Comparison of ENCODE assay signal across 18 cellular contexts in the genomic region with DNA sequence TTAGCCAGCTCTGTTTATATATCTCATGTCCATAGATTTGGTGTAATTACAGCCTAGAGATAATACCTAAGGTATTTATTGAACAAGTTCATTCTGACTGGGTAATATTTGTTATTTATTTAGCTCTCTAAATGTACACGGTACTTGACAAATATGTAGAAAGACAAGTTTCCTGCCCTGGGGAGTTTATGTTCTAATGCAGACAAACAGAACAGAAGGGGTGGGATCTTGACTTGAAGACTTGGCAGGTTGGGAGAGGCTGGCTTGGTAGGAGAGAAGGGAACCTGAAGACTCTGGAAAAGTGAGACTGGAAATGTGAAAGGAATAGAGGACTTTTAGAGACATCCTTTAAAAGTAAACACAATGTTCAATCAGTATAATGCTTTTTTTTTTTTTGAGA.
DNase-seq lines count a peak whose midpoint lies in the region; ATAC-seq, FAIRE-seq and TF ChIP-seq lines count a peak whose summit lies in the region.
"Had no signal": no experiment of that assay in that cellular context is flagged by ENCODE, and none has a peak within 500 bp of the region (broad histone marks: within the 10 kb centered on the region; RNA-seq: fewer than 3 reads in every experiment).

No MANE protein-coding gene starts in this region.

- peaks cover 2% of the 10 kb centered on the region for H3K36me3 Mint-ChIP-seq in osteocyte (ENCODE audit: unreplicated experiment)
- H3K36me3 Mint-ChIP-seq in activated T-helper 1 cell treated with anti-CD3 and anti-CD28 coated beads, Interleukin-12 subunit alpha, Interleukin-12 subunit beta, Interleukin-2, Interleukin-4 antibody, amounts not matched to agents 30 ng/mL and 10 ng/mL and 1 ng/mL, durations not matched to agents 14 hours and 24 hours and 36 hours (ENCODE audit: low read depth), result peaks cover 5% of the 10 kb centered on the region
- H3K36me3 Mint-ChIP-seq: CD4-positive, alpha-beta memory T cell had no signal

- DNase-seq in HPDE6-E6E7 (ENCODE audit: extremely low spot score), result peak; percentile 41
- peak; percentile 96 for DNase-seq in bronchial epithelial cell (ENCODE audit: low read depth)
- no peak for DNase-seq in osteocyte (ENCODE audit: extremely low spot score, unreplicated experiment)
- no peak for DNase-seq in NCI-H146 (lab: John Stamatoyannopoulos, UW)
- no peak for DNase-seq in NCI-H2107 (lab: John Stamatoyannopoulos, UW)
- no peak for DNase-seq in activated T-helper 1 cell treated with anti-CD3 and anti-CD28 coated beads, Interleukin-12 subunit alpha, Interleukin-12 subunit beta, Interleukin-2, Interleukin-4 antibody, amounts not matched to agents 30 ng/mL and 10 ng/mL and 1 ng/mL, durations not matched to agents 14 hours and 24 hours and 36 hours (ENCODE audit: low spot score)
- DNase-seq: CD4-positive, alpha-beta memory T cell; DMS79; NCI-H1048; NCI-H1436 treated with DMSO at 0.1 percent for 48 hours; NCI-H2029 treated with DMSO at 0.1 percent for 48 hours; SHP77 had no signal

- no peak for ATAC-seq in HG02623 (IDR thresholded peaks at IDR 0.05; ENCODE audit: unreplicated experiment)
- ATAC-seq: SK-N-SH treated with all-trans-retinoic acid at 6 μM for 48 hours had no signal

- peaks cover 8% of the 10 kb centered on the region for H3K4me1 Mint-ChIP-seq in osteocyte (ENCODE audit: unreplicated experiment)
- H3K4me1 Mint-ChIP-seq in activated T-helper 1 cell treated with anti-CD3 and anti-CD28 coated beads, Interleukin-12 subunit alpha, Interleukin-12 subunit beta, Interleukin-2, Interleukin-4 antibody, amounts not matched to agents 30 ng/mL and 10 ng/mL and 1 ng/mL, durations not matched to agents 14 hours and 24 hours and 36 hours (ENCODE audit: low read depth), result no peaks in the 10 kb centered on the region
- H3K4me1 Mint-ChIP-seq: CD4-positive, alpha-beta memory T cell had no signal

- intact Hi-C loops in activated T-helper 1 cell treated with anti-CD3 and anti-CD28 coated beads, Interleukin-12 subunit alpha, Interleukin-12 subunit beta, Interleukin-2, Interleukin-4 antibody, amounts not matched to agents 30 ng/mL and 10 ng/mL and 1 ng/mL, durations not matched to agents 14 hours and 24 hours and 36 hours (cut with micrococcal nuclease), result no loop called here

- peak overlapping the region; percentile 1 for H3K27ac Mint-ChIP-seq in osteocyte (ENCODE audit: unreplicated experiment)
- H3K27ac Mint-ChIP-seq in activated T-helper 1 cell treated with anti-CD3 and anti-CD28 coated beads, Interleukin-12 subunit alpha, Interleukin-12 subunit beta, Interleukin-2, Interleukin-4 antibody, amounts not matched to agents 30 ng/mL and 10 ng/mL and 1 ng/mL, durations not matched to agents 14 hours and 24 hours and 36 hours, result no peak overlapping the region
- H3K27ac Mint-ChIP-seq: CD4-positive, alpha-beta memory T cell had no signal

- no peaks in the 10 kb centered on the region for H3K36me3 ChIP-seq in bronchial epithelial cell (ENCODE audit: control insufficient read depth, insufficient read depth, low read length)

- peak overlapping the region; percentile 29; the same call in 1 of the 2 replicates for H3K27ac ChIP-seq in C4-2B
- H3K27ac ChIP-seq: KMS-11 had no signal

- TF ChIP-seq CTCF in C4-2B (conservative IDR thresholded peaks at IDR 0.05) (no peak), bronchial epithelial cell (IDR thresholded peaks at IDR 0.05; ENCODE audit: insufficient read depth, low read length, severe bottlenecking) (no peak), osteocyte (IDR thresholded peaks at IDR 0.05) (no peak)

- no peak overlapping the region for H3K4me3 Mint-ChIP-seq in osteocyte (ENCODE audit: unreplicated experiment)
- no peak overlapping the region for H3K4me3 Mint-ChIP-seq in activated T-helper 1 cell treated with anti-CD3 and anti-CD28 coated beads, Interleukin-12 subunit alpha, Interleukin-12 subunit beta, Interleukin-2, Interleukin-4 antibody, amounts not matched to agents 30 ng/mL and 10 ng/mL and 1 ng/mL, durations not matched to agents 14 hours and 24 hours and 36 hours
- H3K4me3 Mint-ChIP-seq: CD4-positive, alpha-beta memory T cell had no signal

- H3K27me3 ChIP-seq in bronchial epithelial cell (ENCODE audit: control insufficient read depth, insufficient read depth, low read length), result no peaks in the 10 kb centered on the region

- FAIRE-seq in bronchial epithelial cell (lab: Jason Lieb, UNC), result no peak
- FAIRE-seq: A204.1, RCC 7860 had no signal

- peaks cover 10% of the 10 kb centered on the region for H3K9me3 Mint-ChIP-seq in osteocyte (ENCODE audit: unreplicated experiment)
- H3K9me3 Mint-ChIP-seq in activated T-helper 1 cell treated with anti-CD3 and anti-CD28 coated beads, Interleukin-12 subunit alpha, Interleukin-12 subunit beta, Interleukin-2, Interleukin-4 antibody, amounts not matched to agents 30 ng/mL and 10 ng/mL and 1 ng/mL, durations not matched to agents 14 hours and 24 hours and 36 hours, result peaks cover 48% of the 10 kb centered on the region

- H3K27me3 Mint-ChIP-seq in osteocyte (ENCODE audit: unreplicated experiment), result no peaks in the 10 kb centered on the region
- peaks cover 4% of the 10 kb centered on the region for H3K27me3 Mint-ChIP-seq in activated T-helper 1 cell treated with anti-CD3 and anti-CD28 coated beads, Interleukin-12 subunit alpha, Interleukin-12 subunit beta, Interleukin-2, Interleukin-4 antibody, amounts not matched to agents 30 ng/mL and 10 ng/mL and 1 ng/mL, durations not matched to agents 14 hours and 24 hours and 36 hours (ENCODE audit: insufficient read depth)

- H3K4me3 ChIP-seq in bronchial epithelial cell (ENCODE audit: low read depth, low read length), result no peak overlapping the region

Comparison
In these comparisons a context has a peak if more than half of its experiments do, and no peak if none do; other contexts are left out.
1. DNase-seq: peak in HPDE6-E6E7 (single experiment) and bronchial epithelial cell (single experiment); none in osteocyte (single experiment), NCI-H146 (single experiment), NCI-H2107 (single experiment) and activated T-helper 1 cell treated with anti-CD3 and anti-CD28 coated beads, Interleukin-12 subunit alpha, Interleukin-12 subunit beta, Interleukin-2, Interleukin-4 antibody, amounts not matched to agents 30 ng/mL and 10 ng/mL and 1 ng/mL, durations not matched to agents 14 hours and 24 hours and 36 hours (single experiment).